ENCODE assay signal across 11 cellular contexts in the genomic region with DNA sequence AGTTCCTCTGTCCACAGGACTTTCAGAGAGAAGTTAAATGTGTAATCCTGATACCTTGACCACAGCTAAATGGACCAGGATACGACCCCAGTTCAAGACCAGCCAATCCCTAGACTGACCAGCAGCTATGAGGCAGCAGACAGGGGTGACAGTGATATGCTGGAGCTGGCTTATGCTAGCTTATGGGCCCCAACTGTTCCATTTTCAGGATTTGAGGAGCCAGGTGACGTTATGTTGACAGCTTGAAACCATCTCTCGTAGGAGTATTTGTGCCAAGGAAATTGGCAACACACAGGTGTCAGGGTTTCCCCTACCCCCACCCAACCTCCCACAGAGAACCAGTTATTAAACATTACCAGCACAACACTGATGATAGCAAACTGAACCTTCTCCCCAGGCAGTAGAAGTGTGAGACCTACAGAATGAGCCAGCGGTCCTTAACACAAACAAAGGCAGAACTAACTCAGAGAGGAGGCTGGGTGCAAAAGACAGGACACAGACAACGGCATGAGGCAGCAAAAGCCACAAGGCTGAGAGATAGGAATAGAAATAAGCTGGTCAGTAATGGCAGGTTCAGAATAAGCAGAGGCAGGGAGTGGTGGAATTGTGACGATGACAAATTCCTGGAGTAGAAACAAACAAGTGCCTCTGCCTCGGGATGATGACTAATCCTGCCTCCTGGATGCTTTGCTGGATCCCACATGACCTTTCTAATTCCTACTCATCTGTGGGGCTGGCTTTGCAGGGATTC.
DNase-seq lines count a peak whose midpoint lies in the region; ATAC-seq and TF ChIP-seq lines count a peak whose summit lies in the region.
"Had no signal": no experiment of that assay in that cellular context is flagged by ENCODE, and none has a peak within 500 bp of the region (broad histone marks: within the 10 kb centered on the region; RNA-seq: fewer than 3 reads in every experiment).

No MANE protein-coding gene starts in this region.

- DNase-seq in GM12865 (ENCODE audit: low read depth) (peak; percentile 28), NCI-H460 (ENCODE audit: extremely low read depth, low read depth) (peak; percentile 25), myocyte (ENCODE audit: low read depth) (peak; percentile 96), NCI-H82 treated with DMSO at 0.1 percent for 48 hours (lab: John Stamatoyannopoulos, UW; ENCODE audit: unreplicated experiment) (no peak)
- DNase-seq in activated CD4-positive, alpha-beta T cell treated with anti-CD3 and anti-CD28 coated beads for 48 hours, result no peak
- DNase-seq: GDM1; naive thymus-derived CD8-positive, alpha-beta T cell had no signal

- H3K4me3 Mint-ChIP-seq in activated T-helper 17 cell treated with anti-CD3 and anti-CD28 coated beads, Interleukin-2, amount 50 U/mL, for 72 hours, result no peak overlapping the region
- H3K4me3 Mint-ChIP-seq: naive thymus-derived CD8-positive, alpha-beta T cell had no signal

- no peak overlapping the region for H3K27ac Mint-ChIP-seq in activated T-helper 17 cell treated with anti-CD3 and anti-CD28 coated beads, Interleukin-2, amount 50 U/mL, for 72 hours
- H3K27ac Mint-ChIP-seq: naive thymus-derived CD8-positive, alpha-beta T cell had no signal

- peak; percentile 84 for ATAC-seq in esophagus mucosa
- ATAC-seq in GM21737 (IDR thresholded peaks at IDR 0.05; ENCODE audit: unreplicated experiment), result no peak
- ATAC-seq in activated T-helper 17 cell treated with anti-CD3 and anti-CD28 coated beads, Interleukin-2, amount 50 U/mL, for 72 hours (replicated peaks), result no peak
- ATAC-seq: naive thymus-derived CD8-positive, alpha-beta T cell had no signal

- H3K4me3 ChIP-seq in GM12865 (ENCODE audit: low read depth, low read length), result no peak overlapping the region
- H3K4me3 ChIP-seq: SJCRH30 had no signal

- no peaks in the 10 kb centered on the region for H3K36me3 Mint-ChIP-seq in activated T-helper 17 cell treated with anti-CD3 and anti-CD28 coated beads, Interleukin-2, amount 50 U/mL, for 72 hours (ENCODE audit: low read depth)
- H3K36me3 Mint-ChIP-seq: naive thymus-derived CD8-positive, alpha-beta T cell had no signal

- TF ChIP-seq CTCF in GM12865 (IDR thresholded peaks at IDR 0.05; ENCODE audit: insufficient read depth, low read depth, low read length, missing control alignments), result no peak

- H3K4me1 Mint-ChIP-seq in activated T-helper 17 cell treated with anti-CD3 and anti-CD28 coated beads, Interleukin-2, amount 50 U/mL, for 72 hours, result no peaks in the 10 kb centered on the region
- H3K4me1 Mint-ChIP-seq: naive thymus-derived CD8-positive, alpha-beta T cell had no signal

- peaks cover 22% of the 10 kb centered on the region for H3K27me3 Mint-ChIP-seq in activated T-helper 17 cell treated with anti-CD3 and anti-CD28 coated beads, Interleukin-2, amount 50 U/mL, for 72 hours

- H3K9me3 Mint-ChIP-seq in activated T-helper 17 cell treated with anti-CD3 and anti-CD28 coated beads, Interleukin-2, amount 50 U/mL, for 72 hours, result no peaks in the 10 kb centered on the region

Comparison
In these comparisons a context has a peak if more than half of its experiments do, and no peak if none do; other contexts are left out.
1. DNase-seq: peak in GM12865 (single experiment), NCI-H460 (single experiment) and myocyte (single experiment); none in activated CD4-positive, alpha-beta T cell treated with anti-CD3 and anti-CD28 coated beads for 48 hours (single experiment) and NCI-H82 treated with DMSO at 0.1 percent for 48 hours (single experiment).